Comparison of ENCODE assay signal across 18 cellular contexts in genomic region chr1:7050751-7051665, GRCh38.
"Had no signal": no experiment of that assay in that cellular context is flagged by ENCODE, and none has a peak within 500 bp of the region (broad histone marks: within the 10 kb centered on the region; RNA-seq: fewer than 3 reads in every experiment).

No MANE protein-coding gene starts in this region.

- H3K4me1 ChIP-seq: body of pancreas, left ventricle myocardium inferior, upper lobe of left lung had no signal

- H3K27me3 ChIP-seq: body of pancreas, cardiac muscle cell, upper lobe of left lung had no signal

- H3K9me3 Mint-ChIP-seq: activated CD4-positive, alpha-beta memory T cell treated with anti-CD3 and anti-CD28 coated beads, Interleukin-2, amount 10 ng/mL, durations not matched to agents 7 days and 5 days; activated CD4-positive, alpha-beta T cell treated with anti-CD3 and anti-CD28 coated beads, Interleukin-2, amount 10 ng/mL, durations not matched to agents 24 days and 14 days; activated naive CD8-positive, alpha-beta T cell treated with anti-CD3 and anti-CD28 coated beads, Interleukin-2, amount 50 U/mL, for 24 hours; nephron progenitor cell; stimulated activated effector memory CD8-positive, alpha-beta T cell treated with anti-CD3 and anti-CD28 coated beads, Interleukin-12 subunit alpha, Interleukin-12 subunit beta, amount 100 ng/mL, for 72 hours; T-helper 1 cell treated with Interleukin-12 subunit alpha and Interleukin-12 subunit beta and Interleukin-4 antibody, amounts not matched to agents 30 μg/mL and 1 μg/mL, for 36 hours had no signal

- H3K36me3 ChIP-seq: cardiac muscle cell, left ventricle myocardium inferior, upper lobe of left lung had no signal

- H3K4me3 Mint-ChIP-seq: activated CD4-positive, alpha-beta memory T cell treated with anti-CD3 and anti-CD28 coated beads, Interleukin-2, amount 10 ng/mL, durations not matched to agents 7 days and 5 days; activated CD4-positive, alpha-beta T cell treated with anti-CD3 and anti-CD28 coated beads, Interleukin-2, amount 10 ng/mL, durations not matched to agents 24 days and 14 days; activated naive CD8-positive, alpha-beta T cell treated with anti-CD3 and anti-CD28 coated beads, Interleukin-2, amount 50 U/mL, for 24 hours; nephron progenitor cell; stimulated activated effector memory CD8-positive, alpha-beta T cell treated with anti-CD3 and anti-CD28 coated beads, Interleukin-12 subunit alpha, Interleukin-12 subunit beta, amount 100 ng/mL, for 72 hours; T-helper 1 cell treated with Interleukin-12 subunit alpha and Interleukin-12 subunit beta and Interleukin-4 antibody, amounts not matched to agents 30 μg/mL and 1 μg/mL, for 36 hours had no signal

- H3K27me3 Mint-ChIP-seq: activated CD4-positive, alpha-beta memory T cell treated with anti-CD3 and anti-CD28 coated beads, Interleukin-2, amount 10 ng/mL, durations not matched to agents 7 days and 5 days; activated CD4-positive, alpha-beta T cell treated with anti-CD3 and anti-CD28 coated beads, Interleukin-2, amount 10 ng/mL, durations not matched to agents 24 days and 14 days had no signal

- H3K4me1 Mint-ChIP-seq: activated CD4-positive, alpha-beta memory T cell treated with anti-CD3 and anti-CD28 coated beads, Interleukin-2, amount 10 ng/mL, durations not matched to agents 7 days and 5 days; activated CD4-positive, alpha-beta T cell treated with anti-CD3 and anti-CD28 coated beads, Interleukin-2, amount 10 ng/mL, durations not matched to agents 24 days and 14 days; activated naive CD8-positive, alpha-beta T cell treated with anti-CD3 and anti-CD28 coated beads, Interleukin-2, amount 50 U/mL, for 24 hours; stimulated activated effector memory CD8-positive, alpha-beta T cell treated with anti-CD3 and anti-CD28 coated beads, Interleukin-12 subunit alpha, Interleukin-12 subunit beta, amount 100 ng/mL, for 72 hours had no signal

- H3K36me3 Mint-ChIP-seq: stimulated activated effector memory CD8-positive, alpha-beta T cell treated with anti-CD3 and anti-CD28 coated beads, Interleukin-12 subunit alpha, Interleukin-12 subunit beta, amount 100 ng/mL, for 72 hours had no signal

- H3K27ac ChIP-seq: body of pancreas, cardiac muscle cell, left ventricle myocardium inferior, upper lobe of left lung had no signal

- ATAC-seq: activated naive CD8-positive, alpha-beta T cell treated with anti-CD3 and anti-CD28 coated beads, Interleukin-2, amount 50 U/mL, for 24 hours; body of pancreas; sciatic nerve; stimulated activated effector memory CD8-positive, alpha-beta T cell treated with anti-CD3 and anti-CD28 coated beads, Interleukin-12 subunit alpha, Interleukin-12 subunit beta, amount 100 ng/mL, for 72 hours had no signal

- H3K9me3 ChIP-seq: body of pancreas, upper lobe of left lung had no signal

- DNase-seq: activated CD4-positive, alpha-beta memory T cell treated with anti-CD3 and anti-CD28 coated beads, Interleukin-2, amount 10 ng/mL, durations not matched to agents 7 days and 5 days; activated CD4-positive, alpha-beta T cell treated with anti-CD3 and anti-CD28 coated beads, Interleukin-2, amount 10 ng/mL, durations not matched to agents 24 days and 14 days; activated gamma-delta T cell; activated naive CD4-positive, alpha-beta T cell treated with anti-CD3 and anti-CD28 coated beads, Interleukin-2, amount 50 U/mL, for 16 hours; activated naive CD8-positive, alpha-beta T cell treated with anti-CD3 and anti-CD28 coated beads, Interleukin-2, amount 50 U/mL, for 24 hours; body of pancreas; foreskin fibroblast; left ventricle myocardium inferior; mammary epithelial cell; nephron progenitor cell; small intestine; stimulated activated CD4-positive, alpha-beta T cell treated with anti-CD3 and anti-CD28 coated beads, Interleukin-2, amount 100 ng/mL, for 24 hours; T1000 had no signal

- H3K27ac Mint-ChIP-seq: activated CD4-positive, alpha-beta memory T cell treated with anti-CD3 and anti-CD28 coated beads, Interleukin-2, amount 10 ng/mL, durations not matched to agents 7 days and 5 days; activated CD4-positive, alpha-beta T cell treated with anti-CD3 and anti-CD28 coated beads, Interleukin-2, amount 10 ng/mL, durations not matched to agents 24 days and 14 days; activated naive CD8-positive, alpha-beta T cell treated with anti-CD3 and anti-CD28 coated beads, Interleukin-2, amount 50 U/mL, for 24 hours; nephron progenitor cell; stimulated activated effector memory CD8-positive, alpha-beta T cell treated with anti-CD3 and anti-CD28 coated beads, Interleukin-12 subunit alpha, Interleukin-12 subunit beta, amount 100 ng/mL, for 72 hours; T-helper 1 cell treated with Interleukin-12 subunit alpha and Interleukin-12 subunit beta and Interleukin-4 antibody, amounts not matched to agents 30 μg/mL and 1 μg/mL, for 36 hours had no signal

- H3K4me3 ChIP-seq: body of pancreas, cardiac muscle cell, left ventricle myocardium inferior, upper lobe of left lung had no signal
